Comparison of ENCODE assay signal across 21 cellular contexts in genomic region chr13:79456656-79457365, GRCh38. TPM values are rescaled to one million over a fixed set of nuclear protein-coding genes. Genes with fewer than 3 reads are reported as not detected.
DNase-seq lines count a peak whose midpoint lies in the region; ATAC-seq and TF ChIP-seq lines count a peak whose summit lies in the region.
"Had no signal": no experiment of that assay in that cellular context is flagged by ENCODE, and none has a peak within 500 bp of the region (broad histone marks: within the 10 kb centered on the region; RNA-seq: fewer than 3 reads in every experiment).

No MANE protein-coding gene starts in this region.

- H3K27ac Mint-ChIP-seq in neural progenitor cell = peak overlapping the region; percentile 19
- H3K27ac Mint-ChIP-seq in activated CD8-positive, alpha-beta T cell treated with anti-CD3 and anti-CD28 coated beads for 36 hours = no peak overlapping the region
- H3K27ac Mint-ChIP-seq: activated naive CD4-positive, alpha-beta T cell treated with anti-CD3 and anti-CD28 coated beads, Interleukin-2, amount 50 U/mL, for 24 hours; dendritic cell treated with granulocyte-macrophage colony-stimulating factor and Interleukin-4, amounts not matched to agents 40 ng/mL and 50 ng/mL, for 4 days; nephron progenitor cell had no signal

- peaks cover 6% of the 10 kb centered on the region for H3K27me3 Mint-ChIP-seq in neural progenitor cell (ENCODE audit: insufficient read depth, low read depth)
- H3K27me3 Mint-ChIP-seq in activated CD8-positive, alpha-beta T cell treated with anti-CD3 and anti-CD28 coated beads for 36 hours = no peaks in the 10 kb centered on the region
- H3K27me3 Mint-ChIP-seq: activated naive CD4-positive, alpha-beta T cell treated with anti-CD3 and anti-CD28 coated beads, Interleukin-2, amount 50 U/mL, for 24 hours had no signal

- no peaks in the 10 kb centered on the region for H3K79me2 ChIP-seq in neural progenitor cell (ENCODE audit: low read depth)

- H2AFZ ChIP-seq in neural progenitor cell (replicated peaks) = no peak overlapping the region

- H3K27me3 ChIP-seq in neural progenitor cell (peaks cover 4% of the 10 kb centered on the region), foreskin keratinocyte (no peaks in the 10 kb centered on the region)
- H3K27me3 ChIP-seq: SJCRH30, suprapubic skin had no signal

- H3K27ac ChIP-seq in neural progenitor cell (no peak overlapping the region), foreskin keratinocyte (no peak overlapping the region)
- H3K27ac ChIP-seq: prostate gland, SJCRH30, suprapubic skin had no signal

- peaks cover 21% of the 10 kb centered on the region for H3K4me1 Mint-ChIP-seq in neural progenitor cell
- H3K4me1 Mint-ChIP-seq in activated CD8-positive, alpha-beta T cell treated with anti-CD3 and anti-CD28 coated beads for 36 hours (ENCODE audit: low read depth) = peaks cover 37% of the 10 kb centered on the region

- H3F3A ChIP-seq in neural progenitor cell (ENCODE audit: low read depth) = no peaks in the 10 kb centered on the region

- no peaks in the 10 kb centered on the region for H3K4me1 ChIP-seq in neural progenitor cell
- H3K4me1 ChIP-seq in foreskin keratinocyte = peaks cover 8% of the 10 kb centered on the region
- H3K4me1 ChIP-seq: prostate gland had no signal

- H3K4me2 ChIP-seq in neural progenitor cell = no peak overlapping the region

- H3K9ac ChIP-seq in neural progenitor cell = no peak overlapping the region

- peak; percentile 35 for ATAC-seq in GM18867 (IDR thresholded peaks at IDR 0.05; ENCODE audit: unreplicated experiment)
- peak; percentile 27 for ATAC-seq in GM21390 (IDR thresholded peaks at IDR 0.05; ENCODE audit: unreplicated experiment)
- peak; percentile 24 for ATAC-seq in HG03159 (IDR thresholded peaks at IDR 0.05; ENCODE audit: unreplicated experiment)
- ATAC-seq in activated CD8-positive, alpha-beta T cell treated with anti-CD3 and anti-CD28 coated beads for 36 hours = no peak
- ATAC-seq in foreskin keratinocyte = no peak
- ATAC-seq: PC-3 had no signal

- CTCF ChIA-PET in activated CD8-positive, alpha-beta T cell treated with anti-CD3 and anti-CD28 coated beads for 36 hours (lab: Charles Lee) = interaction anchor here (0.6 to 5.1 kb wide), 5 partner anchors 11 to 33 kb away, joined by 3 to 28 read pairs (median 7); partner anchors contain the start of gene NDFIP2

- no peaks in the 10 kb centered on the region for H3K9me3 ChIP-seq in neural progenitor cell (ENCODE audit: low read depth)
- H3K9me3 ChIP-seq: prostate gland, SJCRH30, suprapubic skin had no signal

- H3K4me3 Mint-ChIP-seq in neural progenitor cell = no peak overlapping the region
- no peak overlapping the region for H3K4me3 Mint-ChIP-seq in activated CD8-positive, alpha-beta T cell treated with anti-CD3 and anti-CD28 coated beads for 36 hours
- H3K4me3 Mint-ChIP-seq: activated naive CD4-positive, alpha-beta T cell treated with anti-CD3 and anti-CD28 coated beads, Interleukin-2, amount 50 U/mL, for 24 hours; dendritic cell treated with granulocyte-macrophage colony-stimulating factor and Interleukin-4, amounts not matched to agents 40 ng/mL and 50 ng/mL, for 4 days; nephron progenitor cell had no signal

- H4K20me1 ChIP-seq in neural progenitor cell (ENCODE audit: low read depth) = no peaks in the 10 kb centered on the region

- DNase-seq in neural progenitor cell (ENCODE audit: low spot score) = no peak
- DNase-seq in activated CD8-positive, alpha-beta T cell treated with anti-CD3 and anti-CD28 coated beads for 36 hours = no peak
- no peak for DNase-seq in effector CD4-positive, alpha-beta T cell
- no peak for DNase-seq in foreskin keratinocyte
- DNase-seq in epidermal melanocyte (ENCODE audit: insufficient read length, low spot score) = no peak
- DNase-seq: activated CD4-positive, CD25-positive, alpha-beta regulatory T cell; DND-41; midbrain; NCI-H1417; NCI-H82; nephron progenitor cell; PC-3; SJCRH30; stimulated activated CD4-positive, alpha-beta T cell treated with anti-CD3 and anti-CD28 coated beads, Interleukin-4, amount 100 ng/mL, for 24 hours had no signal

- no peak overlapping the region for H3K4me3 ChIP-seq in neural progenitor cell
- H3K4me3 ChIP-seq: prostate gland, SJCRH30, suprapubic skin had no signal

- intact Hi-C loops in activated CD8-positive, alpha-beta T cell treated with anti-CD3 and anti-CD28 coated beads for 36 hours (cut with micrococcal nuclease) = no loop called here

- no peaks in the 10 kb centered on the region for H3K36me3 ChIP-seq in neural progenitor cell
- H3K36me3 ChIP-seq: prostate gland, SJCRH30, suprapubic skin had no signal

- H3K9me3 Mint-ChIP-seq in neural progenitor cell = peaks cover 5% of the 10 kb centered on the region
- no peaks in the 10 kb centered on the region for H3K9me3 Mint-ChIP-seq in activated CD8-positive, alpha-beta T cell treated with anti-CD3 and anti-CD28 coated beads for 36 hours
- H3K9me3 Mint-ChIP-seq: activated naive CD4-positive, alpha-beta T cell treated with anti-CD3 and anti-CD28 coated beads, Interleukin-2, amount 50 U/mL, for 24 hours; dendritic cell treated with granulocyte-macrophage colony-stimulating factor and Interleukin-4, amounts not matched to agents 40 ng/mL and 50 ng/mL, for 4 days; nephron progenitor cell had no signal

- no peaks in the 10 kb centered on the region for H3K36me3 Mint-ChIP-seq in neural progenitor cell
- no peaks in the 10 kb centered on the region for H3K36me3 Mint-ChIP-seq in activated CD8-positive, alpha-beta T cell treated with anti-CD3 and anti-CD28 coated beads for 36 hours (ENCODE audit: low read depth)
- H3K36me3 Mint-ChIP-seq: activated naive CD4-positive, alpha-beta T cell treated with anti-CD3 and anti-CD28 coated beads, Interleukin-2, amount 50 U/mL, for 24 hours had no signal

- TF ChIP-seq CTCF in neural progenitor cell (IDR thresholded peaks at IDR 0.05) = no peak
- no peak for TF ChIP-seq CTCF in activated CD8-positive, alpha-beta T cell treated with anti-CD3 and anti-CD28 coated beads for 36 hours (IDR thresholded peaks at IDR 0.05)
- TF ChIP-seq CTCF in foreskin keratinocyte (conservative IDR thresholded peaks at IDR 0.05) = no peak

- POLR2A ChIA-PET in activated CD8-positive, alpha-beta T cell treated with anti-CD3 and anti-CD28 coated beads for 36 hours (lab: Charles Lee) = interaction anchor here (0.6 to 0.9 kb wide), 2 partner anchors 14 to 51 kb away, joined by 3 read pairs; partner anchors contain the start of gene RBM26

RNA-seq across cellular contexts. Expression of gene NDFIP2, which starts 24.1 kb away (rescaled TPM):
- total RNA-seq in neural progenitor cell (ENCODE audit: low replicate concordance) (16.8 and 25.4 TPM in 2 replicates), foreskin keratinocyte (88.4 and 98.3 TPM in 2 replicates)
- total RNA-seq in activated CD8-positive, alpha-beta T cell treated with anti-CD3 and anti-CD28 coated beads for 36 hours = 10 to 100 TPM; 67.4 to 69.1 TPM
- 40.7 and 52.6 TPM in 2 replicates for polyA plus RNA-seq in foreskin keratinocyte

RNA-seq across cellular contexts. Expression of gene RBM26, which starts 50.8 kb away (rescaled TPM):
- total RNA-seq in neural progenitor cell (ENCODE audit: low replicate concordance) = 80.7 and 136 TPM in 2 replicates
- total RNA-seq in activated CD8-positive, alpha-beta T cell treated with anti-CD3 and anti-CD28 coated beads for 36 hours = 10 to 100 TPM; 57.6 to 61.1 TPM
- total RNA-seq in foreskin keratinocyte = 29.6 and 33.1 TPM in 2 replicates
- polyA plus RNA-seq in foreskin keratinocyte = 9.7 and 12.1 TPM in 2 replicates

Comparison
In these comparisons a context has a peak if more than half of its experiments do, and no peak if none do; other contexts are left out.
1. ATAC-seq: peak in GM18867 (single experiment), GM21390 (single experiment) and HG03159 (single experiment); none in activated CD8-positive, alpha-beta T cell treated with anti-CD3 and anti-CD28 coated beads for 36 hours (single experiment) and foreskin keratinocyte (single experiment).